ENCODE assay signal across 30 cellular contexts in the genomic region with DNA sequence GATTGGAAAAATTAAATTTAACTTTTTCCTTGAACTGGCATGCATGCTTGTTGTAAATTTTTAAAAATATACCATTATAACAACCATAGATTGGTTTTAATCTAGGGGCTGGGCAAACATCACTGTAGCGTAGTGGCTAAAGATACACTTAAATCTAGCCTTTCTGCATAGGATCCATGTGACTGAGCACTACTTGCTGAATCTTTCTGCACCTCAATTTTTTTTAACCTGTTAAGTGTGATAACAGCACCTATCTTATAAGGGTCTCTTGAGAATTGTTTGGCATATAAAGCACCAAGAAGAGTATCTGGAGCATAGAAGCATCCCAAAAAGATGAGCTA. TPM values are rescaled to one million over a fixed set of nuclear protein-coding genes. Genes with fewer than 3 reads are reported as not detected.
"Had no signal": no experiment of that assay in that cellular context is flagged by ENCODE, and none has a peak within 500 bp of the region (broad histone marks: within the 10 kb centered on the region; RNA-seq: fewer than 3 reads in every experiment).

No MANE protein-coding gene starts in this region.

- H3K36me3 ChIP-seq: adrenal gland, ascending aorta, heart right ventricle, suprapubic skin, tibial artery, upper lobe of right lung, WERI-Rb-1 had no signal

- H2AFZ ChIP-seq: parathyroid adenoma had no signal

- DNase-seq: activated CD4-positive, alpha-beta memory T cell treated with anti-CD3 and anti-CD28 coated beads for 36 hours; activated CD4-positive, alpha-beta T cell treated with anti-CD3 and anti-CD28 coated beads, Interleukin-2, amount 10 ng/mL, durations not matched to agents 24 days and 14 days; activated CD4-positive, CD25-positive, alpha-beta regulatory T cell treated with anti-CD3 and anti-CD28 coated beads, Interleukin-2, amount 50 U/mL, for 72 hours; activated CD8-positive, alpha-beta memory T cell treated with anti-CD3 and anti-CD28 coated beads, Interleukin-2, amount 50 U/mL, for 4 hours; activated effector memory CD4-positive, alpha-beta T cell treated with anti-CD3 and anti-CD28 coated beads, Interleukin-2, amount 50 U/mL, for 16 hours; activated naive CD4-positive, alpha-beta T cell treated with anti-CD3 and anti-CD28 coated beads for 36 hours; activated naive CD8-positive, alpha-beta T cell treated with anti-CD3 and anti-CD28 coated beads for 36 hours; activated T-cell treated with anti-CD3 and anti-CD28 coated beads, Interleukin-2, amount 50 U/mL, for 1 hour; adrenal gland; caudate nucleus; cortex of kidney; effector memory CD8-positive, alpha-beta T cell; foreskin melanocyte; heart right ventricle; midbrain; naive thymus-derived CD8-positive, alpha-beta T cell; nucleus accumbens; psoas muscle; stimulated activated CD4-positive, alpha-beta T cell treated with anti-CD3 and anti-CD28 coated beads, Interleukin-15, amount 100 ng/mL, for 24 hours; stimulated activated CD4-positive, alpha-beta T cell treated with anti-CD3 and anti-CD28 coated beads, Interleukin-2, amount 100 ng/mL, for 24 hours; stimulated activated naive B cell treated with anti-CD40 and anti-IgM and Interleukin-4, amounts not matched to agents 10 μg/mL and 1 μg/mL and 100 μg/mL, for 72 hours; T-helper 17 cell; T1000; tibial artery; upper lobe of right lung; WERI-Rb-1 had no signal

- H3K9ac ChIP-seq: parathyroid adenoma had no signal

- H3K79me2 ChIP-seq: parathyroid adenoma had no signal

- H3K27ac ChIP-seq: adrenal gland, ascending aorta, heart right ventricle, parathyroid adenoma, psoas muscle, suprapubic skin, tibial artery, upper lobe of right lung, WERI-Rb-1 had no signal

- ATAC-seq: effector memory CD8-positive, alpha-beta T cell; esophagus mucosa; heart right ventricle; naive thymus-derived CD8-positive, alpha-beta T cell; psoas muscle; stimulated activated naive B cell treated with anti-CD40 and anti-IgM and Interleukin-4, amounts not matched to agents 10 μg/mL and 1 μg/mL and 100 μg/mL, for 72 hours; T-helper 17 cell; upper lobe of right lung had no signal

- H3K4me3 ChIP-seq: adrenal gland, ascending aorta, heart right ventricle, psoas muscle, suprapubic skin, tibial artery, upper lobe of right lung had no signal

- H3K9me3 ChIP-seq: adrenal gland, ascending aorta, heart right ventricle, psoas muscle, suprapubic skin, tibial artery, upper lobe of right lung had no signal

- H3K4me1 ChIP-seq: adrenal gland, ascending aorta, heart right ventricle, parathyroid adenoma, psoas muscle, suprapubic skin, tibial artery, upper lobe of right lung had no signal

- H3K27me3 ChIP-seq: adrenal gland, ascending aorta, heart right ventricle, suprapubic skin, tibial artery, upper lobe of right lung had no signal

RNA-seq across cellular contexts. Expression of a gene that starts 4.1 kb away (rescaled TPM):
- polyA plus RNA-seq: adrenal gland; heart right ventricle; naive thymus-derived CD8-positive, alpha-beta T cell; psoas muscle had no signal
